Comparison of ENCODE assay signal across 20 cellular contexts in the genomic region with DNA sequence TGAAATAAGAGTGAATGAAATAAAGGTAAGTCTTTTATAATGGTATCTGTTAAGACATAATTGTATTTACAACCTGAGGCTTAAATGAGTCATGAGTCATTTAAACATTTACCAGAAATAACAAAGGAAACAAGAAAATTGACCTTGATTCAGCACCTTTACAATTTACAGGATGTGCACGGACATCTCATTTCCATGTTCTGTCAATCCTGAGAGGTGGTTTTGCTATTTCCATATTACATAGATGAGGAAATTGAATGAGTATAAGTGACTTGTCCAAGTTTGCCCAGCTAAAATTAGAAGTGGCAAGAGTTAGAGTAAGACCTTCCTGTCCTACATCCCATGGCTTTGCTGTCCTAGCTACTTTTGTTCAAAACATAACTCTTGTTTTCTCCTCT.
DNase-seq lines count a peak whose midpoint lies in the region; ATAC-seq, FAIRE-seq and TF ChIP-seq lines count a peak whose summit lies in the region.
"Had no signal": no experiment of that assay in that cellular context is flagged by ENCODE, and none has a peak within 500 bp of the region (broad histone marks: within the 10 kb centered on the region; RNA-seq: fewer than 3 reads in every experiment).

No MANE protein-coding gene starts in this region.

- H3K4me1 ChIP-seq in A549 (peaks cover 12% of the 10 kb centered on the region; the same call in 2 of the 3 replicates), Karpas-422 (ENCODE audit: low read length) (no peaks in the 10 kb centered on the region), adrenal gland (replicated peaks in 1 of 2) (peaks cover 0 to 9% of the 10 kb centered on the region in 2 donors)

- H3K27me3 ChIP-seq in Karpas-422 (ENCODE audit: low read length) (no peaks in the 10 kb centered on the region), adrenal gland (no peaks in the 10 kb centered on the region)

- H4K20me1 ChIP-seq in Karpas-422 (ENCODE audit: insufficient read depth, low read depth, low read length), result no peaks in the 10 kb centered on the region

- H3K27ac ChIP-seq in A549 (no peak overlapping the region), Karpas-422 (ENCODE audit: low read length) (no peak overlapping the region), adrenal gland (no peak overlapping the region)
- H3K27ac ChIP-seq: C4-2B, GM23248, left ventricle myocardium inferior, SK-N-MC had no signal

- TF ChIP-seq EP300 in A549 (IDR thresholded peaks at IDR 0.05), result no peak

- H3K9ac ChIP-seq in Karpas-422 (ENCODE audit: low read length), result no peak overlapping the region
- H3K9ac ChIP-seq: GM23248 had no signal

- no peaks in the 10 kb centered on the region for H3K79me2 ChIP-seq in Karpas-422 (ENCODE audit: low read length)

- no peak for TF ChIP-seq CTCF in A549 (IDR thresholded peaks at IDR 0.05)
- TF ChIP-seq CTCF in adrenal gland (IDR thresholded peaks at IDR 0.05), result no peak

- CTCF ChIA-PET in A549 (lab: Yijun Ruan, JAX), result interaction anchor here (0.7 kb wide), 1 partner anchor 36 kb away, joined by 4 read pairs; no protein-coding TSS in a partner anchor

- H3K9me2 ChIP-seq in Karpas-422 (replicated peaks; ENCODE audit: insufficient read depth, low read length), result no peaks in the 10 kb centered on the region

- no peak for FAIRE-seq in A549 (lab: Jason Lieb, UNC)
- FAIRE-seq: RCC 7860 had no signal

- DNase-seq in A549 (ENCODE audit: low read depth in 1 of 2, low spot score in 1 of 2) (no peak), Karpas-422 (peak; percentile 5), dermis blood vessel endothelial cell (peak; percentile 48), kidney tubule cell (ENCODE audit: low spot score) (peak; percentile 78), adrenal gland (no peak), dedifferentiated amniotic fluid mesenchymal stem cell (ENCODE audit: extremely low spot score) (no peak)
- DNase-seq: ACHN; activated naive CD4-positive, alpha-beta T cell; amygdala; effector CD4-positive, alpha-beta T cell; left ventricle myocardium inferior; NCI-H187 treated with DMSO at 0.1 percent for 48 hours; occipital lobe; right cardiac atrium had no signal

- intact Hi-C loops in adrenal gland (cut with DNase I), result no loop called here

- no peak overlapping the region for H3K4me3 ChIP-seq in A549
- H3K4me3 ChIP-seq in Karpas-422 (ENCODE audit: low read length), result no peak overlapping the region
- no peak overlapping the region for H3K4me3 ChIP-seq in adrenal gland
- H3K4me3 ChIP-seq: GM23248, left ventricle myocardium inferior, SK-N-MC had no signal

- TF ChIP-seq POLR2A in A549 (IDR thresholded peaks at IDR 0.05; ENCODE audit: low read length) (no peak), adrenal gland (IDR thresholded peaks at IDR 0.05) (no peak)

- peak overlapping the region; percentile 1; the same call in 1 of the 3 replicates for H3K4me2 ChIP-seq in A549
- H3K4me2 ChIP-seq in Karpas-422 (ENCODE audit: low read depth, low read length, poor library complexity, severe bottlenecking), result no peak overlapping the region

- H3K9me3 ChIP-seq in A549 (no peaks in the 10 kb centered on the region), Karpas-422 (ENCODE audit: low read length) (no peaks in the 10 kb centered on the region), adrenal gland (replicated peaks in 1 of 3) (no peaks in the 10 kb centered on the region)
- H3K9me3 ChIP-seq: left ventricle myocardium inferior had no signal

- no peak overlapping the region for H2AFZ ChIP-seq in Karpas-422 (ENCODE audit: low read length)
- H2AFZ ChIP-seq: GM23248 had no signal

- no peak for TF ChIP-seq RAD21 in A549 (conservative IDR thresholded peaks at IDR 0.05 in 1 of 2, IDR thresholded peaks at IDR 0.05 in 1 of 2)

- 46% methylated on average over 1 of the region's 1 CpG for WGBS in A549 (ENCODE audit: missing lambda C conversion rate)
- 68 to 80% (median 74%) methylated on average over 1 of the region's 1 CpG for WGBS in adrenal gland, 4 donors

- H3K36me3 ChIP-seq in Karpas-422 (ENCODE audit: insufficient read depth, low read length) (no peaks in the 10 kb centered on the region), adrenal gland (replicated peaks in 1 of 2) (no peaks in the 10 kb centered on the region)

- POLR2A ChIA-PET in A549 (lab: Yijun Ruan, JAX), result no interaction called here

- ATAC-seq in A549 (no peak), GM21529 (IDR thresholded peaks at IDR 0.05; ENCODE audit: unreplicated experiment) (no peak), GM21723 (IDR thresholded peaks at IDR 0.05; ENCODE audit: unreplicated experiment) (no peak)
- ATAC-seq: right cardiac atrium had no signal

TF ChIP-seq in A549, 52 proteins besides CTCF, POLR2A, EP300 and RAD21:
- TF ChIP-seq RARB (CRISPR knock-in tag; IDR thresholded peaks at IDR 0.05), result no peak
- TF ChIP-seq, protein P1, sequence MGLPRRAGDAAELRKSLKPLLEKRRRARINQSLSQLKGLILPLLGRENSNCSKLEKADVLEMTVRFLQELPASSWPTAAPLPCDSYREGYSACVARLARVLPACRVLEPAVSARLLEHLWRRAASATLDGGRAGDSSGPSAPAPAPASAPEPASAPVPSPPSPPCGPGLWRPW (IDR thresholded peaks at IDR 0.05), result no peak

Comparison
In these comparisons a context has a peak if more than half of its experiments do, and no peak if none do; other contexts are left out.
1. DNase-seq: peak in Karpas-422 (single experiment), dermis blood vessel endothelial cell (single experiment) and kidney tubule cell (single experiment); none in A549 (0 of 2), adrenal gland (0 of 7) and dedifferentiated amniotic fluid mesenchymal stem cell (single experiment).